ENCODE assay signal across 33 cellular contexts in genomic region chr6:45086685-45087084, GRCh38.
A peak's percentile ranks its signal among the peaks of the same experiment; 100 is the strongest.
DNase-seq lines count a peak whose midpoint lies in the region; ATAC-seq, FAIRE-seq and TF ChIP-seq lines count a peak whose summit lies in the region.
"Had no signal": no experiment of that assay in that cellular context is flagged by ENCODE, and none has a peak within 500 bp of the region (broad histone marks: within the 10 kb centered on the region; RNA-seq: fewer than 3 reads in every experiment).

No MANE protein-coding gene starts in this region.

- no peaks in the 10 kb centered on the region for H3K27me3 Mint-ChIP-seq in chondrocyte (ENCODE audit: low read depth)
- no peaks in the 10 kb centered on the region for H3K27me3 Mint-ChIP-seq in glutamatergic neuron (ENCODE audit: unreplicated experiment)
- H3K27me3 Mint-ChIP-seq: activated CD4-positive, alpha-beta memory T cell treated with anti-CD3 and anti-CD28 coated beads for 36 hours; naive thymus-derived CD8-positive, alpha-beta T cell; T-cell had no signal

- H4K20me1 ChIP-seq in Karpas-422 (ENCODE audit: insufficient read depth, low read depth, low read length): no peaks in the 10 kb centered on the region

- no peaks in the 10 kb centered on the region for H3K9me2 ChIP-seq in Karpas-422 (replicated peaks; ENCODE audit: insufficient read depth, low read length)

- H3K27ac Mint-ChIP-seq in chondrocyte (ENCODE audit: unreplicated experiment) (no peak overlapping the region), glutamatergic neuron (ENCODE audit: unreplicated experiment) (no peak overlapping the region)
- H3K27ac Mint-ChIP-seq: activated CD4-positive, alpha-beta memory T cell treated with anti-CD3 and anti-CD28 coated beads for 36 hours; activated naive CD4-positive, alpha-beta T cell treated with anti-CD3 and anti-CD28 coated beads, Interleukin-2, amount 50 U/mL, for 72 hours; activated T-helper 1 cell treated with anti-CD3 and anti-CD28 coated beads, Interleukin-12 subunit alpha, Interleukin-12 subunit beta, Interleukin-2, Interleukin-4 antibody, amounts not matched to agents 30 ng/mL and 10 ng/mL and 1 ng/mL, durations not matched to agents 14 hours and 24 hours and 36 hours; H9; naive thymus-derived CD8-positive, alpha-beta T cell; T-cell had no signal

- no peak overlapping the region for H3K4me2 ChIP-seq in A549
- no peak overlapping the region for H3K4me2 ChIP-seq in Karpas-422 (ENCODE audit: low read depth, low read length, poor library complexity, severe bottlenecking)
- H3K4me2 ChIP-seq: KMS-11 had no signal

- no peaks in the 10 kb centered on the region for H3K36me3 ChIP-seq in Karpas-422 (ENCODE audit: insufficient read depth, low read length)
- H3K36me3 ChIP-seq in WERI-Rb-1: no peaks in the 10 kb centered on the region
- H3K36me3 ChIP-seq: cardiac muscle cell, upper lobe of left lung had no signal

- H3K27ac ChIP-seq in A549: no peak overlapping the region
- no peak overlapping the region for H3K27ac ChIP-seq in Karpas-422 (ENCODE audit: low read length)
- no peak overlapping the region for H3K27ac ChIP-seq in WERI-Rb-1
- H3K27ac ChIP-seq: cardiac muscle cell, KMS-11, upper lobe of left lung had no signal

- no peak for TF ChIP-seq EP300 in A549 (IDR thresholded peaks at IDR 0.05)

- ATAC-seq in A549 (no peak), HG02938 (IDR thresholded peaks at IDR 0.05; ENCODE audit: unreplicated experiment) (no peak)
- ATAC-seq: activated naive CD4-positive, alpha-beta T cell treated with anti-CD3 and anti-CD28 coated beads, Interleukin-2, amount 50 U/mL, for 72 hours; left ventricle myocardium superior; naive thymus-derived CD8-positive, alpha-beta T cell; Panc1; T-cell had no signal

- H3K36me3 Mint-ChIP-seq in chondrocyte (ENCODE audit: low read depth) (no peaks in the 10 kb centered on the region), glutamatergic neuron (ENCODE audit: unreplicated experiment) (no peaks in the 10 kb centered on the region)
- H3K36me3 Mint-ChIP-seq: T-cell had no signal

- no peaks in the 10 kb centered on the region for H3K79me2 ChIP-seq in Karpas-422 (ENCODE audit: low read length)

- no peak overlapping the region for H3K9ac ChIP-seq in Karpas-422 (ENCODE audit: low read length)
- H3K9ac ChIP-seq: KMS-11 had no signal

- POLR2A ChIA-PET in A549 (lab: Yijun Ruan, JAX): no interaction called here

- peaks cover 9% of the 10 kb centered on the region for H3K9me3 Mint-ChIP-seq in chondrocyte (ENCODE audit: low read depth)
- H3K9me3 Mint-ChIP-seq in glutamatergic neuron (ENCODE audit: unreplicated experiment): no peaks in the 10 kb centered on the region
- H3K9me3 Mint-ChIP-seq: activated naive CD4-positive, alpha-beta T cell treated with anti-CD3 and anti-CD28 coated beads, Interleukin-2, amount 50 U/mL, for 72 hours; H9 had no signal

- no peak for FAIRE-seq in A549 (lab: Jason Lieb, UNC)
- FAIRE-seq: endometrium, GM18507, keratinocyte had no signal

- WGBS in A549 (ENCODE audit: missing lambda C conversion rate): 30% methylated on average over 4 of the region's 4 CpGs

- CTCF ChIA-PET in A549 (lab: Yijun Ruan, JAX): interaction anchor here (0.5 to 0.8 kb wide), 2 partner anchors 555 to 736 kb away, joined by 3 read pairs; no protein-coding TSS in a partner anchor

- H3K9me3 ChIP-seq in A549 (no peaks in the 10 kb centered on the region), Karpas-422 (ENCODE audit: low read length) (no peaks in the 10 kb centered on the region), WERI-Rb-1 (ENCODE audit: severe bottlenecking) (no peaks in the 10 kb centered on the region)
- H3K9me3 ChIP-seq: upper lobe of left lung had no signal

- H2AFZ ChIP-seq in Karpas-422 (ENCODE audit: low read length): no peak overlapping the region

- H3K4me1 Mint-ChIP-seq in chondrocyte (ENCODE audit: low read depth) (peaks cover 6% of the 10 kb centered on the region), glutamatergic neuron (ENCODE audit: low read depth, unreplicated experiment) (no peaks in the 10 kb centered on the region)
- H3K4me1 Mint-ChIP-seq: H9 had no signal

- H3K4me3 Mint-ChIP-seq in chondrocyte (ENCODE audit: unreplicated experiment) (no peak overlapping the region), glutamatergic neuron (ENCODE audit: unreplicated experiment) (no peak overlapping the region)
- H3K4me3 Mint-ChIP-seq: activated CD4-positive, alpha-beta memory T cell treated with anti-CD3 and anti-CD28 coated beads for 36 hours; activated T-helper 1 cell treated with anti-CD3 and anti-CD28 coated beads, Interleukin-12 subunit alpha, Interleukin-12 subunit beta, Interleukin-2, Interleukin-4 antibody, amounts not matched to agents 30 ng/mL and 10 ng/mL and 1 ng/mL, durations not matched to agents 14 hours and 24 hours and 36 hours; H9; naive thymus-derived CD8-positive, alpha-beta T cell; T-cell had no signal

- TF ChIP-seq CTCF in A549 (IDR thresholded peaks at IDR 0.05) (peak; percentile 19; the same call in 1 of the 3 replicates), chondrocyte (IDR thresholded peaks at IDR 0.05) (peak; percentile 78), glutamatergic neuron (IDR thresholded peaks at IDR 0.05; ENCODE audit: partially characterized antibody, unreplicated experiment) (peak; percentile 13), WERI-Rb-1 (IDR thresholded peaks at IDR 0.05; ENCODE audit: low read depth, low read length) (no peak)

- TF ChIP-seq RAD21 in A549 (conservative IDR thresholded peaks at IDR 0.05 in 1 of 2, IDR thresholded peaks at IDR 0.05 in 1 of 2): 0 out of 5 replicates have a peak, but pooled peaks of 1 of the 2 experiments have one; percentile 38

- no peaks in the 10 kb centered on the region for H3K4me1 ChIP-seq in A549
- no peaks in the 10 kb centered on the region for H3K4me1 ChIP-seq in Karpas-422 (ENCODE audit: low read length)
- H3K4me1 ChIP-seq: upper lobe of left lung had no signal

- no peaks in the 10 kb centered on the region for H3K27me3 ChIP-seq in Karpas-422 (ENCODE audit: low read length)
- H3K27me3 ChIP-seq in WERI-Rb-1 (ENCODE audit: insufficient read depth, low read depth, severe bottlenecking): no peaks in the 10 kb centered on the region
- H3K27me3 ChIP-seq: cardiac muscle cell, upper lobe of left lung had no signal

- TF ChIP-seq POLR2A in A549 (IDR thresholded peaks at IDR 0.05; ENCODE audit: low read length): no peak

- H3K4me3 ChIP-seq in A549: no peak overlapping the region
- no peak overlapping the region for H3K4me3 ChIP-seq in Karpas-422 (ENCODE audit: low read length)
- H3K4me3 ChIP-seq in WERI-Rb-1 (ENCODE audit: low read depth, low read length): no peak overlapping the region
- H3K4me3 ChIP-seq: cardiac muscle cell, upper lobe of left lung had no signal

- DNase-seq in A549 (ENCODE audit: low read depth in 1 of 2, low spot score in 1 of 2) (no peak), Karpas-422 (peak; percentile 43), chondrocyte (ENCODE audit: low spot score) (no peak), glutamatergic neuron (no peak), WERI-Rb-1 (no peak), DMS153 treated with DMSO at 0.1 percent for 48 hours (lab: John Stamatoyannopoulos, UW; ENCODE audit: unreplicated experiment) (no peak), OCI-M1 (lab: John Stamatoyannopoulos, UW) (no peak)
- DNase-seq: ACHN; activated CD4-positive, alpha-beta memory T cell treated with anti-CD3 and anti-CD28 coated beads for 36 hours; activated CD4-positive, CD25-positive, alpha-beta regulatory T cell treated with anti-CD3 and anti-CD28 coated beads, Interleukin-2, amount 50 U/mL, for 72 hours; activated CD8-positive, alpha-beta memory T cell treated with anti-CD3 and anti-CD28 coated beads, Interleukin-2, amount 50 U/mL, for 4 hours; anterior cingulate cortex; COR-L47; DMS79 treated with DMSO at 0.1 percent for 48 hours; H9; left ventricle myocardium superior; naive thymus-derived CD8-positive, alpha-beta T cell; NCI-H1694 treated with DMSO at 0.1 percent for 48 hours; NCI-H2171; NCI-H510A; nucleus accumbens; SIG-M5; T-cell; upper lobe of left lung had no signal

TF ChIP-seq in A549, 52 proteins besides CTCF, POLR2A, EP300 and RAD21:
- TF ChIP-seq RNF2 (IDR thresholded peaks at IDR 0.05; ENCODE audit: borderline replicate concordance, low read depth): no peak
- TF ChIP-seq SMC3 (IDR thresholded peaks at IDR 0.05): peak; percentile 27; the same call in 1 of the 3 replicates
- TF ChIP-seq E2F6 (IDR thresholded peaks at IDR 0.05; ENCODE audit: borderline replicate concordance, low read depth): no peak
